8 cellular contexts compared by ENCODE assay signal in genomic region chr14:68144051-68144681, GRCh38.
DNase-seq lines count a peak whose midpoint lies in the region; ATAC-seq, FAIRE-seq and TF ChIP-seq lines count a peak whose summit lies in the region.

No MANE protein-coding gene starts in this region.

- H3K4me2 ChIP-seq in skeletal muscle satellite cell (ENCODE audit: low read length) = no peak overlapping the region

- no peaks in the 10 kb centered on the region for H3K36me3 ChIP-seq in HEK293 (ENCODE audit: control insufficient read depth in 2 of 2, insufficient read depth in 1 of 2, low read length in 2 of 2)
- H3K36me3 ChIP-seq in kidney (ENCODE audit: control insufficient read depth in 1 of 2, insufficient read depth in 2 of 2, low read length in 2 of 2) = no peaks in the 10 kb centered on the region
- no peaks in the 10 kb centered on the region for H3K36me3 ChIP-seq in skeletal muscle satellite cell (ENCODE audit: insufficient read depth, low read length)

- no peaks in the 10 kb centered on the region for H3K9me3 ChIP-seq in HEK293 (ENCODE audit: control insufficient read depth, insufficient read depth, low read depth, low read length)
- H3K9me3 ChIP-seq in kidney (ENCODE audit: control insufficient read depth in 1 of 2, low read length in 2 of 2) = no peaks in the 10 kb centered on the region
- peaks cover 5% of the 10 kb centered on the region for H3K9me3 ChIP-seq in skeletal muscle satellite cell (replicated peaks; ENCODE audit: low read length)

- CTCF ChIA-PET in HEK293 (lab: Yijun Ruan, JAX) (no interaction called here), HEK293T (lab: Yijun Ruan, JAX) (no interaction called here)

- intact Hi-C loops in kidney (cut with DNase I) = no loop called here

- H3K27ac ChIP-seq in HEK293 (ENCODE audit: extremely low read depth, low read depth, low read length) = peak overlapping the region; percentile 34
- peak overlapping the region; percentile 48 to 79 for H3K27ac ChIP-seq in kidney (ENCODE audit: low read depth in 2 of 2, low read length in 2 of 2)

- TF ChIP-seq CTCF in HEK293 (tag by site-specific recombination; IDR thresholded peaks at IDR 0.05) (no peak), astrocyte of the spinal cord (IDR thresholded peaks at IDR 0.05; ENCODE audit: low read depth, low read length) (no peak), kidney (IDR thresholded peaks at IDR 0.05; ENCODE audit: borderline replicate concordance, extremely low read depth, insufficient read depth) (no peak)

- POLR2A ChIA-PET in HEK293 (lab: Yijun Ruan, JAX) = no interaction called here
- POLR2A ChIA-PET in HEK293T (lab: Yijun Ruan, JAX) = no interaction called here

- H3K4me1 ChIP-seq in HEK293 (ENCODE audit: control insufficient read depth, insufficient read depth, low read length) (peaks cover 41% of the 10 kb centered on the region), kidney (ENCODE audit: control insufficient read depth in 1 of 2, insufficient read depth in 1 of 2, low read depth in 1 of 2, low read length in 2 of 2) (peaks cover 22 to 52% of the 10 kb centered on the region in 2 donors), skeletal muscle satellite cell (ENCODE audit: control insufficient read depth, insufficient read depth, low read length) (peaks cover 85% of the 10 kb centered on the region)

- H3K9ac ChIP-seq in kidney (ENCODE audit: low read length in 2 of 2) (no peak overlapping the region), skeletal muscle satellite cell (ENCODE audit: low read depth, low read length) (peak overlapping the region; percentile 21)

- no peak for FAIRE-seq in kidney (lab: Jason Lieb, UNC)

- in situ Hi-C loops in astrocyte of the spinal cord (cut with HindIII; ENCODE audit: low sequenced_read_pairs) = no loop called here

- H3K4me3 ChIP-seq in HEK293 (ENCODE audit: low read depth, low read length) = no peak overlapping the region
- H3K4me3 ChIP-seq in astrocyte of the spinal cord (ENCODE audit: low read depth, low read length) = no peak overlapping the region
- H3K4me3 ChIP-seq in kidney (ENCODE audit: low read length in 2 of 2) = no peak overlapping the region
- peak overlapping the region; percentile 1 for H3K4me3 ChIP-seq in skeletal muscle satellite cell (ENCODE audit: low read length)

- ATAC-seq in GM18858 (IDR thresholded peaks at IDR 0.05; ENCODE audit: unreplicated experiment) (no peak), HG03196 (IDR thresholded peaks at IDR 0.05; ENCODE audit: unreplicated experiment) (no peak)

- DNase-seq in astrocyte of the spinal cord (ENCODE audit: low read depth, low spot score) = peak; percentile 61
- DNase-seq in kidney = no peak
- no peak for DNase-seq in A172 (ENCODE audit: low spot score)
- DNase-seq in HEK293T (ENCODE audit: extremely low spot score) = no peak

- H3K27me3 ChIP-seq in skeletal muscle satellite cell (ENCODE audit: control insufficient read depth, insufficient read depth, low read length) = no peaks in the 10 kb centered on the region

TF ChIP-seq in HEK293, 187 proteins besides CTCF, POLR2A, EP300 and RAD21:
- TF ChIP-seq MZF1 (tag by site-specific recombination; IDR thresholded peaks at IDR 0.05; ENCODE audit: borderline replicate concordance) (peak; percentile 97; the same call in 1 of the 2 replicates), ZNF791 (tag by site-specific recombination; IDR thresholded peaks at IDR 0.05) (no peak), ZNF692 (tag by site-specific recombination; IDR thresholded peaks at IDR 0.05) (no peak), REST (tag by site-specific recombination; IDR thresholded peaks at IDR 0.05) (no peak), ZNF610 (tag by site-specific recombination; IDR thresholded peaks at IDR 0.05; ENCODE audit: borderline replicate concordance) (no peak), ZNF658 (tag by site-specific recombination; IDR thresholded peaks at IDR 0.05) (no peak)

TF ChIP-seq in HEK293T, 16 proteins besides CTCF, POLR2A, EP300 and RAD21:
- TF ChIP-seq FOXK2 (IDR thresholded peaks at IDR 0.05) (no peak), FOXA1 (IDR thresholded peaks at IDR 0.05) (no peak), CTBP1 (IDR thresholded peaks at IDR 0.05; ENCODE audit: borderline replicate concordance) (no peak), BHLHE40 (IDR thresholded peaks at IDR 0.05; ENCODE audit: borderline replicate concordance) (no peak), LEF1 (IDR thresholded peaks at IDR 0.05; ENCODE audit: borderline replicate concordance) (no peak), FOXM1 (IDR thresholded peaks at IDR 0.05; ENCODE audit: borderline replicate concordance) (no peak), HDGF (IDR thresholded peaks at IDR 0.05; ENCODE audit: borderline replicate concordance) (no peak), L3MBTL2 (conservative IDR thresholded peaks at IDR 0.05) (no peak), NFRKB (IDR thresholded peaks at IDR 0.05) (no peak), SP1 (IDR thresholded peaks at IDR 0.05) (no peak), ZNF384 (IDR thresholded peaks at IDR 0.05) (no peak), PKNOX1 (IDR thresholded peaks at IDR 0.05) (no peak), ELF4 (IDR thresholded peaks at IDR 0.05) (no peak)
